In the genomic region with DNA sequence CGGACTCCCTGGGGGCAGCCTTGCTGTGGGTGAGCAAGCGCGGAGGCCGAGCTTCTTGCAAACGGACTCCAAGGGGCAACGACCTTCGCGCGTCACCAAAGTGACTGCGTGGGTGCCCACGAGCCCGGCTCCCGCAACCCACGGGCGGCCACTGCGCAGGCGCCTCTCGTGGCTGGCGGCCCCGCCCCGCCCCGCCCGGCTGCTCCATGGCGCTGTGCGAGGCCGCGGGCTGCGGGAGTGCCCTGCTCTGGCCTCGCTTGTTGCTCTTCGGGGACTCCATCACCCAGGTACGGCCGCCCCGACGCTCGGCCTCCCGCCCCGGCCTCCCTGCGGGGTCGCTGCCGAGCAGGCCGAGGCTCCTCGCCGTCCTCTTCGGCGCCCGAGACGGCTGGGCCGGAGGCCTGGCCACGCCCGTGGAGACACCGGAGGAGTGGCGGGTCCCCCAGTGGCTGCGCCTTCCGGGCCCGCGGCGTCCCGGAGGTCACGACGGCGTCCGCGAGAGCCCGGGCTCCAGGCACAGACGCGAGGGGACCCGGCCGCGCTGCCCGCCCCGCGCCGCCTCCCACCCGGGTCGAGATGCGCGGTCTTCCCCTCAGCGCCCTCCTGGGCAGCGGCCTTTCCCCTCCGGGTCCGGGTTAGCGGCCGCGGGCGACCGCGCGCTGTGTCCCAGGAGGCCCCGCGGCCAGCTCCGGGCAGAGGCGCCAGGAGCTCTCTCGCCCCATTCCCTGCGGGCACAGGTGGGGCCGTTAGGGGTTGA, we compare ENCODE assay signal across 1 cellular context.
TF ChIP-seq lines count a peak whose summit lies in the region.

A gene with protein sequence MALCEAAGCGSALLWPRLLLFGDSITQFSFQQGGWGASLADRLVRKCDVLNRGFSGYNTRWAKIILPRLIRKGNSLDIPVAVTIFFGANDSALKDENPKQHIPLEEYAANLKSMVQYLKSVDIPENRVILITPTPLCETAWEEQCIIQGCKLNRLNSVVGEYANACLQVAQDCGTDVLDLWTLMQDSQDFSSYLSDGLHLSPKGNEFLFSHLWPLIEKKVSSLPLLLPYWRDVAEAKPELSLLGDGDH (plus strand): TSS at position 191 of the 757 bp plus-strand sequence. CDS start 16 bp downstream, at position 207.

TF ChIP-seq in HCT116, 20 proteins besides CTCF, POLR2A, EP300 and RAD21 (continued from another document):
- TF ChIP-seq TCF7L2 (IDR thresholded peaks at IDR 0.05; ENCODE audit: borderline replicate concordance, extremely low read depth, insufficient read depth, insufficient read length) (peak; percentile 28), ZFX (IDR thresholded peaks at IDR 0.05) (peak; percentile 99), CBX3 (IDR thresholded peaks at IDR 0.05; ENCODE audit: low read depth) (no peak), SIN3A (IDR thresholded peaks at IDR 0.05; ENCODE audit: low read depth) (no peak), CEBPB (IDR thresholded peaks at IDR 0.05; ENCODE audit: low read depth) (no peak), POLR2AphosphoS5 (IDR thresholded peaks at IDR 0.05; ENCODE audit: low read depth, low read length) (peak; percentile 81)
- TF ChIP-seq, protein P1, sequence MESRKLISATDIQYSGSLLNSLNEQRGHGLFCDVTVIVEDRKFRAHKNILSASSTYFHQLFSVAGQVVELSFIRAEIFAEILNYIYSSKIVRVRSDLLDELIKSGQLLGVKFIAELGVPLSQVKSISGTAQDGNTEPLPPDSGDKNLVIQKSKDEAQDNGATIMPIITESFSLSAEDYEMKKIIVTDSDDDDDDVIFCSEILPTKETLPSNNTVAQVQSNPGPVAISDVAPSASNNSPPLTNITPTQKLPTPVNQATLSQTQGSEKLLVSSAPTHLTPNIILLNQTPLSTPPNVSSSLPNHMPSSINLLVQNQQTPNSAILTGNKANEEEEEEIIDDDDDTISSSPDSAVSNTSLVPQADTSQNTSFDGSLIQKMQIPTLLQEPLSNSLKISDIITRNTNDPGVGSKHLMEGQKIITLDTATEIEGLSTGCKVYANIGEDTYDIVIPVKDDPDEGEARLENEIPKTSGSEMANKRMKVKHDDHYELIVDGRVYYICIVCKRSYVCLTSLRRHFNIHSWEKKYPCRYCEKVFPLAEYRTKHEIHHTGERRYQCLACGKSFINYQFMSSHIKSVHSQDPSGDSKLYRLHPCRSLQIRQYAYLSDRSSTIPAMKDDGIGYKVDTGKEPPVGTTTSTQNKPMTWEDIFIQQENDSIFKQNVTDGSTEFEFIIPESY (IDR thresholded peaks at IDR 0.05; ENCODE audit: extremely low read depth, insufficient replicate concordance, low read length), result peak; percentile 10
TF ChIP-seq in HCT116: peak in this region for 5.
